15 cellular contexts compared by ENCODE assay signal in genomic region chr9:122382901-122383850, GRCh38. TPM values are rescaled to one million over a fixed set of nuclear protein-coding genes. Genes with fewer than 3 reads are reported as not detected.
A peak's percentile ranks its signal among the peaks of the same experiment; 100 is the strongest.
DNase-seq lines count a peak whose midpoint lies in the region; ATAC-seq and TF ChIP-seq lines count a peak whose summit lies in the region.
"Had no signal": no experiment of that assay in that cellular context is flagged by ENCODE, and none has a peak within 500 bp of the region (broad histone marks: within the 10 kb centered on the region; RNA-seq: fewer than 3 reads in every experiment).

No MANE protein-coding gene starts in this region.

- H3K4me3 ChIP-seq in esophagus muscularis mucosa (no peak overlapping the region), osteoblast (ENCODE audit: insufficient read depth, low read length) (no peak overlapping the region)
- H3K4me3 ChIP-seq: GM12878, transverse colon had no signal

- H3K4me3 Mint-ChIP-seq in Calu3 (ENCODE audit: low read depth, unreplicated experiment), result peak overlapping the region; percentile 22
- H3K4me3 Mint-ChIP-seq: activated naive CD4-positive, alpha-beta T cell treated with anti-CD3 and anti-CD28 coated beads, Interleukin-2, amount 10 ng/mL, durations not matched to agents 7 days and 5 days; nephron had no signal

- H3K27ac ChIP-seq in esophagus muscularis mucosa (replicated peaks in 1 of 4) (peak overlapping the region; percentile 18 to 67 (median 42)), osteoblast (ENCODE audit: low read depth, low read length) (peak overlapping the region; percentile 6)

- peak overlapping the region; percentile 28 for H3K4me2 ChIP-seq in osteoblast (ENCODE audit: insufficient read depth, low read length)

- no peaks in the 10 kb centered on the region for H3K27me3 ChIP-seq in esophagus muscularis mucosa
- H3K27me3 ChIP-seq in osteoblast (ENCODE audit: insufficient read depth, low read length), result no peaks in the 10 kb centered on the region
- H3K27me3 ChIP-seq: transverse colon had no signal

- TF ChIP-seq EP300 in esophagus muscularis mucosa (IDR thresholded peaks at IDR 0.05), result no peak

- 69% methylated on average over 7 of the region's 16 CpGs for WGBS in esophagus muscularis mucosa

- H3K9me3 Mint-ChIP-seq in Calu3 (ENCODE audit: low read depth, unreplicated experiment), result no peaks in the 10 kb centered on the region
- H3K9me3 Mint-ChIP-seq: nephron had no signal

- ATAC-seq in HG02973 (IDR thresholded peaks at IDR 0.05; ENCODE audit: unreplicated experiment) (no peak), HG02884 (IDR thresholded peaks at IDR 0.05; ENCODE audit: unreplicated experiment) (no peak)
- ATAC-seq: GM12878, left colon had no signal

- intact Hi-C loops in Calu3 (cut with micrococcal nuclease; ENCODE audit: unreplicated experiment) (no loop called here), esophagus muscularis mucosa (cut with DNase I) (no loop called here)

- peaks cover 15% of the 10 kb centered on the region for H3K4me1 Mint-ChIP-seq in Calu3 (ENCODE audit: low read depth, unreplicated experiment)
- H3K4me1 Mint-ChIP-seq: activated naive CD4-positive, alpha-beta T cell treated with anti-CD3 and anti-CD28 coated beads, Interleukin-2, amount 10 ng/mL, durations not matched to agents 7 days and 5 days had no signal

- peak overlapping the region; percentile 24 for H3K27ac Mint-ChIP-seq in Calu3 (ENCODE audit: unreplicated experiment)
- H3K27ac Mint-ChIP-seq: activated naive CD4-positive, alpha-beta T cell treated with anti-CD3 and anti-CD28 coated beads, Interleukin-2, amount 10 ng/mL, durations not matched to agents 7 days and 5 days; nephron had no signal

- no peaks in the 10 kb centered on the region for H3K79me2 ChIP-seq in osteoblast (ENCODE audit: insufficient read depth, low read length)

- no peaks in the 10 kb centered on the region for H3K27me3 Mint-ChIP-seq in Calu3 (ENCODE audit: unreplicated experiment)

- no peaks in the 10 kb centered on the region for H3K36me3 Mint-ChIP-seq in Calu3 (ENCODE audit: insufficient read depth, unreplicated experiment)
- H3K36me3 Mint-ChIP-seq: activated naive CD4-positive, alpha-beta T cell treated with anti-CD3 and anti-CD28 coated beads, Interleukin-2, amount 10 ng/mL, durations not matched to agents 7 days and 5 days had no signal

- no peaks in the 10 kb centered on the region for H3K9me3 ChIP-seq in esophagus muscularis mucosa
- H3K9me3 ChIP-seq in osteoblast (ENCODE audit: low read depth, low read length), result no peaks in the 10 kb centered on the region
- H3K9me3 ChIP-seq: transverse colon had no signal

- TF ChIP-seq CTCF in Calu3 (IDR thresholded peaks at IDR 0.05; ENCODE audit: unreplicated experiment) (no peak), esophagus muscularis mucosa (IDR thresholded peaks at IDR 0.05) (no peak), osteoblast (IDR thresholded peaks at IDR 0.05; ENCODE audit: extremely low read depth, low read depth, low read length) (no peak)

- peaks cover 4 to 27% (median 24%) of the 10 kb centered on the region in 4 donors for H3K4me1 ChIP-seq in esophagus muscularis mucosa
- H3K4me1 ChIP-seq in osteoblast (ENCODE audit: insufficient read depth, low read length), result peaks cover 20% of the 10 kb centered on the region

- no TSS peak for BruUV-seq in Calu3 (replicated peaks; lab: Mats Ljungman, UMichigan)

- peak; percentile 26 for DNase-seq in Calu3
- DNase-seq in NCI-H2171 treated with DMSO at 0.1 percent for 48 hours (lab: John Stamatoyannopoulos, UW), result peak; percentile 59
- no peak for DNase-seq in esophagus muscularis mucosa (ENCODE audit: extremely low spot score)
- DNase-seq in osteoblast (ENCODE audit: insufficient read length, low spot score, missing footprints), result peak; percentile 71
- no peak for DNase-seq in superior temporal gyrus (ENCODE audit: extremely low spot score)
- DNase-seq: activated CD4-positive, alpha-beta T cell treated with anti-CD3 and anti-CD28 coated beads, Interleukin-2, amount 50 U/mL, for 1 hour; activated naive CD4-positive, alpha-beta T cell treated with anti-CD3 and anti-CD28 coated beads, Interleukin-2, amount 10 ng/mL, durations not matched to agents 7 days and 5 days; left colon; NCI-H446; T-helper 9 cell; transverse colon had no signal

- CTCF ChIA-PET in Calu3 (lab: Charles Lee), result interaction anchor here (0.6 to 0.7 kb wide), 2 partner anchors 287 to 380 kb away, joined by 3 to 7 read pairs; no protein-coding TSS in a partner anchor

- H4K20me1 ChIP-seq in osteoblast (ENCODE audit: insufficient read depth, low read length), result no peaks in the 10 kb centered on the region

- peak overlapping the region; percentile 36 for H2AFZ ChIP-seq in osteoblast (ENCODE audit: low read length)

- no peak for TF ChIP-seq POLR2A in esophagus muscularis mucosa (IDR thresholded peaks at IDR 0.05; ENCODE audit: low read depth)

- H3K36me3 ChIP-seq in esophagus muscularis mucosa, result peaks cover 0 to 69% (median 28%) of the 10 kb centered on the region in 4 donors
- no peaks in the 10 kb centered on the region for H3K36me3 ChIP-seq in osteoblast (ENCODE audit: insufficient read depth, low read length)
- H3K36me3 ChIP-seq: transverse colon had no signal

RNA-seq across cellular contexts. Expression of gene PTGS1, which starts 12.4 kb away (rescaled TPM):
- total RNA-seq in Calu3 (2022), result 0.66 and 0.71 TPM in 2 replicates
- 100 to 1,000 TPM in 1 of 4 donors, 10 to 100 TPM in 3; 72.2 to 119 (median 84.1) TPM for total RNA-seq in esophagus muscularis mucosa
- total RNA-seq in osteoblast, result 2.5 and 3.2 TPM in 2 replicates

Comparison
In these comparisons a context has a peak if more than half of its experiments do, and no peak if none do; other contexts are left out.
1. DNase-seq: peak in Calu3 (single experiment), NCI-H2171 treated with DMSO at 0.1 percent for 48 hours (single experiment) and osteoblast (single experiment); none in esophagus muscularis mucosa (single experiment) and superior temporal gyrus (single experiment).
2. RNA of gene PTGS1, which starts 12.4 kb away (total RNA-seq): 72.2 to 119 TPM in esophagus muscularis mucosa; 2.5 to 3.2 TPM in osteoblast and 0.66 to 0.71 TPM in Calu3; every median in the first group is over 10 times any median in the second.